Comparison of ENCODE assay signal across 27 cellular contexts in genomic region chr10:71132321-71132810, GRCh38.
DNase-seq lines count a peak whose midpoint lies in the region; ATAC-seq, FAIRE-seq and TF ChIP-seq lines count a peak whose summit lies in the region.
"Had no signal": no experiment of that assay in that cellular context is flagged by ENCODE, and none has a peak within 500 bp of the region (broad histone marks: within the 10 kb centered on the region; RNA-seq: fewer than 3 reads in every experiment).

No MANE protein-coding gene starts in this region.

- TF ChIP-seq POLR2A in NB4 (IDR thresholded peaks at IDR 0.05; ENCODE audit: extremely low read depth, insufficient read length) (no peak), spleen (IDR thresholded peaks at IDR 0.05) (no peak), GM12892 (IDR thresholded peaks at IDR 0.05; ENCODE audit: low read depth, low read length) (no peak)

- intact Hi-C loops in activated CD8-positive, alpha-beta T cell treated with anti-CD3 and anti-CD28 coated beads for 36 hours (cut with micrococcal nuclease) = no loop called here
- intact Hi-C loops in spleen (cut with DNase I; ENCODE audit: low total_unique reads) = no loop called here

- H3K4me3 ChIP-seq in NB4 (ENCODE audit: low read depth, low read length) = no peak overlapping the region
- no peak overlapping the region for H3K4me3 ChIP-seq in spleen
- H3K4me3 ChIP-seq: A549, tibial nerve had no signal

- no peaks in the 10 kb centered on the region for H3K36me3 Mint-ChIP-seq in activated CD8-positive, alpha-beta T cell treated with anti-CD3 and anti-CD28 coated beads, Interleukin-2, amount 10 ng/mL, durations not matched to agents 7 days and 5 days (ENCODE audit: low read depth)
- H3K36me3 Mint-ChIP-seq in activated CD8-positive, alpha-beta T cell treated with anti-CD3 and anti-CD28 coated beads for 36 hours (ENCODE audit: low read depth) = no peaks in the 10 kb centered on the region
- H3K36me3 Mint-ChIP-seq: activated naive CD8-positive, alpha-beta T cell had no signal

- DNase-seq in activated CD8-positive, alpha-beta T cell treated with anti-CD3 and anti-CD28 coated beads, Interleukin-2, amount 10 ng/mL, durations not matched to agents 7 days and 5 days = peak; percentile 9
- DNase-seq in activated CD8-positive, alpha-beta T cell treated with anti-CD3 and anti-CD28 coated beads for 36 hours = no peak
- DNase-seq in NB4 (ENCODE audit: low read depth) (peak; percentile 9), iPS-NIHi7 (ENCODE audit: extremely low spot score) (peak; percentile 10), spleen (peak; percentile 81), GM12892 (ENCODE audit: insufficient read length) (no peak)
- DNase-seq: BE2C; Calu3; cerebellar nuclear complex; effector CD8-positive, alpha-beta T cell; foreskin melanocyte; HCEC 1CT; hippocampal formation; NCI-H1048; NCI-H1930; NCI-H748 treated with DMSO at 0.1 percent for 48 hours; retina had no signal

- no peak for ATAC-seq in activated CD8-positive, alpha-beta T cell treated with anti-CD3 and anti-CD28 coated beads, Interleukin-2, amount 10 ng/mL, durations not matched to agents 7 days and 5 days
- no peak for ATAC-seq in activated CD8-positive, alpha-beta T cell treated with anti-CD3 and anti-CD28 coated beads for 36 hours
- ATAC-seq in GM21423 (IDR thresholded peaks at IDR 0.05; ENCODE audit: unreplicated experiment) (no peak), HG03135 (IDR thresholded peaks at IDR 0.05; ENCODE audit: unreplicated experiment) (no peak)
- ATAC-seq: A549; activated T-helper 17 cell treated with anti-CD3 and anti-CD28 coated beads, Interleukin-2, amount 50 U/mL, for 72 hours; Right ventricle myocardium inferior had no signal

- no peak overlapping the region for H3K4me3 Mint-ChIP-seq in activated CD8-positive, alpha-beta T cell treated with anti-CD3 and anti-CD28 coated beads, Interleukin-2, amount 10 ng/mL, durations not matched to agents 7 days and 5 days
- no peak overlapping the region for H3K4me3 Mint-ChIP-seq in activated CD8-positive, alpha-beta T cell treated with anti-CD3 and anti-CD28 coated beads for 36 hours
- H3K4me3 Mint-ChIP-seq: activated naive CD8-positive, alpha-beta T cell; activated T-helper 17 cell treated with anti-CD3 and anti-CD28 coated beads, Interleukin-2, amount 50 U/mL, for 72 hours; stimulated activated naive CD8-positive, alpha-beta T cell treated with anti-CD3 and anti-CD28 coated beads, Interleukin-15, Interleukin-2, amounts not matched to agents 100 ng/mL and 50 ng/mL, for 24 hours had no signal

- no peaks in the 10 kb centered on the region for H3K9me3 ChIP-seq in spleen
- H3K9me3 ChIP-seq: A549, BE2C, tibial nerve had no signal

- peaks cover 0 to 28% (median 17%) of the 10 kb centered on the region in 6 donors for H3K4me1 ChIP-seq in spleen
- H3K4me1 ChIP-seq: A549 had no signal

- peaks cover 9% of the 10 kb centered on the region for H3K27me3 Mint-ChIP-seq in activated CD8-positive, alpha-beta T cell treated with anti-CD3 and anti-CD28 coated beads, Interleukin-2, amount 10 ng/mL, durations not matched to agents 7 days and 5 days (ENCODE audit: low read depth)
- peaks cover 9% of the 10 kb centered on the region for H3K27me3 Mint-ChIP-seq in activated CD8-positive, alpha-beta T cell treated with anti-CD3 and anti-CD28 coated beads for 36 hours

- no peak overlapping the region for H3K27ac ChIP-seq in spleen
- H3K27ac ChIP-seq: A549, KMS-11, tibial nerve had no signal

- H3K9me3 Mint-ChIP-seq in activated CD8-positive, alpha-beta T cell treated with anti-CD3 and anti-CD28 coated beads, Interleukin-2, amount 10 ng/mL, durations not matched to agents 7 days and 5 days (ENCODE audit: insufficient read depth) = no peaks in the 10 kb centered on the region
- no peaks in the 10 kb centered on the region for H3K9me3 Mint-ChIP-seq in activated CD8-positive, alpha-beta T cell treated with anti-CD3 and anti-CD28 coated beads for 36 hours
- H3K9me3 Mint-ChIP-seq: activated T-helper 17 cell treated with anti-CD3 and anti-CD28 coated beads, Interleukin-2, amount 50 U/mL, for 72 hours; stimulated activated naive CD8-positive, alpha-beta T cell treated with anti-CD3 and anti-CD28 coated beads, Interleukin-15, Interleukin-2, amounts not matched to agents 100 ng/mL and 50 ng/mL, for 24 hours had no signal

- 45 to 58% (median 50%) methylated on average over 4 of the region's 4 CpGs for WGBS in spleen, 5 donors

- peaks cover 0 to 18% (median 0%) of the 10 kb centered on the region in 7 donors for H3K27me3 ChIP-seq in spleen (replicated peaks in 1 of 7)
- H3K27me3 ChIP-seq: BE2C, tibial nerve had no signal

- POLR2A ChIA-PET in activated CD8-positive, alpha-beta T cell treated with anti-CD3 and anti-CD28 coated beads, Interleukin-2, amount 10 ng/mL, durations not matched to agents 7 days and 5 days (lab: Charles Lee) = no interaction called here
- POLR2A ChIA-PET in activated CD8-positive, alpha-beta T cell treated with anti-CD3 and anti-CD28 coated beads for 36 hours (lab: Charles Lee) = no interaction called here

- CTCF ChIA-PET in activated CD8-positive, alpha-beta T cell treated with anti-CD3 and anti-CD28 coated beads, Interleukin-2, amount 10 ng/mL, durations not matched to agents 7 days and 5 days (lab: Charles Lee) = no interaction called here
- CTCF ChIA-PET in activated CD8-positive, alpha-beta T cell treated with anti-CD3 and anti-CD28 coated beads for 36 hours (lab: Charles Lee) = no interaction called here

- H3K27ac Mint-ChIP-seq in activated CD8-positive, alpha-beta T cell treated with anti-CD3 and anti-CD28 coated beads, Interleukin-2, amount 10 ng/mL, durations not matched to agents 7 days and 5 days = no peak overlapping the region
- H3K27ac Mint-ChIP-seq in activated CD8-positive, alpha-beta T cell treated with anti-CD3 and anti-CD28 coated beads for 36 hours = no peak overlapping the region
- H3K27ac Mint-ChIP-seq: activated naive CD8-positive, alpha-beta T cell; activated T-helper 17 cell treated with anti-CD3 and anti-CD28 coated beads, Interleukin-2, amount 50 U/mL, for 72 hours; stimulated activated naive CD8-positive, alpha-beta T cell treated with anti-CD3 and anti-CD28 coated beads, Interleukin-15, Interleukin-2, amounts not matched to agents 100 ng/mL and 50 ng/mL, for 24 hours had no signal

- H3K4me1 Mint-ChIP-seq in activated CD8-positive, alpha-beta T cell treated with anti-CD3 and anti-CD28 coated beads, Interleukin-2, amount 10 ng/mL, durations not matched to agents 7 days and 5 days (ENCODE audit: low read depth) = peaks cover 12% of the 10 kb centered on the region
- peaks cover 8% of the 10 kb centered on the region for H3K4me1 Mint-ChIP-seq in activated CD8-positive, alpha-beta T cell treated with anti-CD3 and anti-CD28 coated beads for 36 hours (ENCODE audit: low read depth)
- H3K4me1 Mint-ChIP-seq: activated T-helper 17 cell treated with anti-CD3 and anti-CD28 coated beads, Interleukin-2, amount 50 U/mL, for 72 hours had no signal

- no peak for TF ChIP-seq CTCF in activated CD8-positive, alpha-beta T cell treated with anti-CD3 and anti-CD28 coated beads for 36 hours (IDR thresholded peaks at IDR 0.05)
- TF ChIP-seq CTCF in NB4 (IDR thresholded peaks at IDR 0.05; ENCODE audit: low read depth, low read length) (no peak), spleen (IDR thresholded peaks at IDR 0.05 in 8 of 11, conservative IDR thresholded peaks at IDR 0.05 in 3 of 11) (no peak)

- no peaks in the 10 kb centered on the region for H3K36me3 ChIP-seq in spleen
- H3K36me3 ChIP-seq: BE2C, tibial nerve had no signal

- FAIRE-seq in GM12892 (lab: Jason Lieb, UNC) = no peak
- FAIRE-seq: A549, astrocyte had no signal

Comparison
In these comparisons a context has a peak if more than half of its experiments do, and no peak if none do; other contexts are left out.
1. DNase-seq: peak in activated CD8-positive, alpha-beta T cell treated with anti-CD3 and anti-CD28 coated beads, Interleukin-2, amount 10 ng/mL, durations not matched to agents 7 days and 5 days (single experiment), NB4 (single experiment), iPS-NIHi7 (single experiment) and spleen (single experiment); none in activated CD8-positive, alpha-beta T cell treated with anti-CD3 and anti-CD28 coated beads for 36 hours (single experiment) and GM12892 (single experiment).